In the genomic region with DNA sequence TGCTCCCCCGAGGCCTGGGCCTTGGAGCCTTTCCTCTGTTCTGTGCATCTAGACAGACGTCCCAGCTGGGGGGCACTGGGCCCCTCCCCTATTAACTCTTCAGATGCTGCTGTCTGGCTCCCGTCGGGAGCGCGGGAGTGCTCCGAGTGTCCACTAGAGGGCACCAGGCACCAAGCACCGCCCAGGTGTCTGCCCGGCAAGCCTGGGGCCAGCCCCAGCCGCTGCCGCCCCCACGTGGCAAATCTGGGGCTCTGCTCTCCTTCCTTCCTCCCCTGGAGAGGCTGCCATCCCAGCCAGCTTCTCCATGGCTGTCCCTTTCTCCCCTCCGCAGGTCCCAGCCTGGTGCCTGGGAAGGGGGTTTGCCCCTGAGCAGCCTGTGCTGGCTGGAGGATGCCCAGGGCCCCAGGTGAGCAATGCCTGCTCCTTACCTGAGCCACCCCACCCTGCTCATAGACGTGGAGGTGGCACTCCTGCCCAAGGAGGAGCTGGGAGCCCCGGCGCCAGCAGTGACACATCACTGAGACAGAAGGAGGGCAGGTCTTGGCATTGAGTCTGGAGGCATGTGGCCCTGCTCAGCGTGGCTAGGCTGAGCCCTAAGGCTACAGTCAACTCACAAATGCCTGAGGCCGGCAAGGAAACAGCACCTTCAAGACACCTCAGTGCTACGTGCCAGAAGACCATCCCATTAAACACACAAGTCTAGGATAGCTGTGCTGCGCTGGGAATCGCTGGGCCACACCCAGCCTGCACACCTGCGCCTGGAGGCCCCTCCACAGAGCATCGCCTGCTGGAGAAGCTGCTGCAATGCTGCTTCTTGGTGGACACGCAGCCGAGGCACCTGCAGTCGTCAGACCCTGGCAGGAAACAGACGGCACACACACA, we compare ENCODE assay signal across 1 cellular context.
TF ChIP-seq lines count a peak whose summit lies in the region.

No MANE protein-coding gene starts in this region.

TF ChIP-seq in HepG2, 621 proteins besides CTCF, POLR2A, EP300 and RAD21 (continued from another document):
- TF ChIP-seq PAXIP1 (CRISPR knock-in tag; conservative IDR thresholded peaks at IDR 0.05), result 0 out of 2 replicates have a peak, but pooled peaks have one; percentile 20
- peak; percentile 95 for TF ChIP-seq ZNF792 (CRISPR knock-in tag; IDR thresholded peaks at IDR 0.05)
- TF ChIP-seq, protein P1, sequence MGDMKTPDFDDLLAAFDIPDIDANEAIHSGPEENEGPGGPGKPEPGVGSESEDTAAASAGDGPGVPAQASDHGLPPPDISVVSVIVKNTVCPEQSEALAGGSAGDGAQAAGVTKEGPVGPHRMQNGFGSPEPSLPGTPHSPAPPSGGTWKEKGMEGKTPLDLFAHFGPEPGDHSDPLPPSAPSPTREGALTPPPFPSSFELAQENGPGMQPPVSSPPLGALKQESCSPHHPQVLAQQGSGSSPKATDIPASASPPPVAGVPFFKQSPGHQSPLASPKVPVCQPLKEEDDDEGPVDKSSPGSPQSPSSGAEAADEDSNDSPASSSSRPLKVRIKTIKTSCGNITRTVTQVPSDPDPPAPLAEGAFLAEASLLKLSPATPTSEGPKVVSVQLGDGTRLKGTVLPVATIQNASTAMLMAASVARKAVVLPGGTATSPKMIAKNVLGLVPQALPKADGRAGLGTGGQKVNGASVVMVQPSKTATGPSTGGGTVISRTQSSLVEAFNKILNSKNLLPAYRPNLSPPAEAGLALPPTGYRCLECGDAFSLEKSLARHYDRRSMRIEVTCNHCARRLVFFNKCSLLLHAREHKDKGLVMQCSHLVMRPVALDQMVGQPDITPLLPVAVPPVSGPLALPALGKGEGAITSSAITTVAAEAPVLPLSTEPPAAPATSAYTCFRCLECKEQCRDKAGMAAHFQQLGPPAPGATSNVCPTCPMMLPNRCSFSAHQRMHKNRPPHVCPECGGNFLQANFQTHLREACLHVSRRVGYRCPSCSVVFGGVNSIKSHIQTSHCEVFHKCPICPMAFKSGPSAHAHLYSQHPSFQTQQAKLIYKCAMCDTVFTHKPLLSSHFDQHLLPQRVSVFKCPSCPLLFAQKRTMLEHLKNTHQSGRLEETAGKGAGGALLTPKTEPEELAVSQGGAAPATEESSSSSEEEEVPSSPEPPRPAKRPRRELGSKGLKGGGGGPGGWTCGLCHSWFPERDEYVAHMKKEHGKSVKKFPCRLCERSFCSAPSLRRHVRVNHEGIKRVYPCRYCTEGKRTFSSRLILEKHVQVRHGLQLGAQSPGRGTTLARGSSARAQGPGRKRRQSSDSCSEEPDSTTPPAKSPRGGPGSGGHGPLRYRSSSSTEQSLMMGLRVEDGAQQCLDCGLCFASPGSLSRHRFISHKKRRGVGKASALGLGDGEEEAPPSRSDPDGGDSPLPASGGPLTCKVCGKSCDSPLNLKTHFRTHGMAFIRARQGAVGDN (CRISPR knock-in tag; IDR thresholded peaks at IDR 0.05), result peak; percentile 73
- TF ChIP-seq ZSCAN21 (CRISPR knock-in tag; IDR thresholded peaks at IDR 0.05; ENCODE audit: borderline replicate concordance), result peak; percentile 93
- peak; percentile 88; the same call in 1 of the 2 replicates for TF ChIP-seq ZNF788 (CRISPR knock-in tag; IDR thresholded peaks at IDR 0.05; ENCODE audit: borderline replicate concordance)
- TF ChIP-seq HOXA5 (CRISPR knock-in tag; IDR thresholded peaks at IDR 0.05), result peak; percentile 88
- TF ChIP-seq, protein P2, sequence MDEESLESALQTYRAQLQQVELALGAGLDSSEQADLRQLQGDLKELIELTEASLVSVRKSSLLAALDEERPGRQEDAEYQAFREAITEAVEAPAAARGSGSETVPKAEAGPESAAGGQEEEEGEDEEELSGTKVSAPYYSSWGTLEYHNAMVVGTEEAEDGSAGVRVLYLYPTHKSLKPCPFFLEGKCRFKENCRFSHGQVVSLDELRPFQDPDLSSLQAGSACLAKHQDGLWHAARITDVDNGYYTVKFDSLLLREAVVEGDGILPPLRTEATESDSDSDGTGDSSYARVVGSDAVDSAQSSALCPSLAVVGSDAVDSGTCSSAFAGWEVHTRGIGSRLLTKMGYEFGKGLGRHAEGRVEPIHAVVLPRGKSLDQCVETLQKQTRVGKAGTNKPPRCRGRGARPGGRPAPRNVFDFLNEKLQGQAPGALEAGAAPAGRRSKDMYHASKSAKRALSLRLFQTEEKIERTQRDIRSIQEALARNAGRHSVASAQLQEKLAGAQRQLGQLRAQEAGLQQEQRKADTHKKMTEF (CRISPR knock-in tag; IDR thresholded peaks at IDR 0.05), result peak; percentile 91
- TF ChIP-seq JUN (CRISPR knock-in tag; IDR thresholded peaks at IDR 0.05), result no peak
- TF ChIP-seq, protein P3, sequence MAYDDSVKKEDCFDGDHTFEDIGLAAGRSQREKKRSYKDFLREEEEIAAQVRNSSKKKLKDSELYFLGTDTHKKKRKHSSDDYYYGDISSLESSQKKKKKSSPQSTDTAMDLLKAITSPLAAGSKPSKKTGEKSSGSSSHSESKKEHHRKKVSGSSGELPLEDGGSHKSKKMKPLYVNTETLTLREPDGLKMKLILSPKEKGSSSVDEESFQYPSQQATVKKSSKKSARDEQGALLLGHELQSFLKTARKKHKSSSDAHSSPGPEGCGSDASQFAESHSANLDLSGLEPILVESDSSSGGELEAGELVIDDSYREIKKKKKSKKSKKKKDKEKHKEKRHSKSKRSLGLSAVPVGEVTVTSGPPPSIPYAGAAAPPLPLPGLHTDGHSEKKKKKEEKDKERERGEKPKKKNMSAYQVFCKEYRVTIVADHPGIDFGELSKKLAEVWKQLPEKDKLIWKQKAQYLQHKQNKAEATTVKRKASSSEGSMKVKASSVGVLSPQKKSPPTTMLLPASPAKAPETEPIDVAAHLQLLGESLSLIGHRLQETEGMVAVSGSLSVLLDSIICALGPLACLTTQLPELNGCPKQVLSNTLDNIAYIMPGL (CRISPR knock-in tag; IDR thresholded peaks at IDR 0.05; ENCODE audit: borderline replicate concordance in 1 of 2, low read depth in 1 of 2), result peak; percentile 89 to 95
- TF ChIP-seq, protein P4, sequence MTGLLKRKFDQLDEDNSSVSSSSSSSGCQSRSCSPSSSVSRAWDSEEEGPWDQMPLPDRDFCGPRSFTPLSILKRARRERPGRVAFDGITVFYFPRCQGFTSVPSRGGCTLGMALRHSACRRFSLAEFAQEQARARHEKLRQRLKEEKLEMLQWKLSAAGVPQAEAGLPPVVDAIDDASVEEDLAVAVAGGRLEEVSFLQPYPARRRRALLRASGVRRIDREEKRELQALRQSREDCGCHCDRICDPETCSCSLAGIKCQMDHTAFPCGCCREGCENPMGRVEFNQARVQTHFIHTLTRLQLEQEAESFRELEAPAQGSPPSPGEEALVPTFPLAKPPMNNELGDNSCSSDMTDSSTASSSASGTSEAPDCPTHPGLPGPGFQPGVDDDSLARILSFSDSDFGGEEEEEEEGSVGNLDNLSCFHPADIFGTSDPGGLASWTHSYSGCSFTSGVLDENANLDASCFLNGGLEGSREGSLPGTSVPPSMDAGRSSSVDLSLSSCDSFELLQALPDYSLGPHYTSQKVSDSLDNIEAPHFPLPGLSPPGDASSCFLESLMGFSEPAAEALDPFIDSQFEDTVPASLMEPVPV (CRISPR knock-in tag; IDR thresholded peaks at IDR 0.05), result 0 out of 2 replicates have a peak, but pooled peaks have one; percentile 69
- 0 out of 2 replicates have a peak, but pooled peaks have one; percentile 48 for TF ChIP-seq HOMEZ (CRISPR knock-in tag; IDR thresholded peaks at IDR 0.05; ENCODE audit: low read depth)
- peak; percentile 73; the same call in 1 of the 2 replicates for TF ChIP-seq ZNF772 (CRISPR knock-in tag; IDR thresholded peaks at IDR 0.05)
- TF ChIP-seq, protein P5, sequence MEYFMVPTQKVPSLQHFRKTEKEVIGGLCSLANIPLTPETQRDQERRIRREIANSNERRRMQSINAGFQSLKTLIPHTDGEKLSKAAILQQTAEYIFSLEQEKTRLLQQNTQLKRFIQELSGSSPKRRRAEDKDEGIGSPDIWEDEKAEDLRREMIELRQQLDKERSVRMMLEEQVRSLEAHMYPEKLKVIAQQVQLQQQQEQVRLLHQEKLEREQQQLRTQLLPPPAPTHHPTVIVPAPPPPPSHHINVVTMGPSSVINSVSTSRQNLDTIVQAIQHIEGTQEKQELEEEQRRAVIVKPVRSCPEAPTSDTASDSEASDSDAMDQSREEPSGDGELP (IDR thresholded peaks at IDR 0.05; ENCODE audit: borderline replicate concordance, low read depth), result peak; percentile 67; the same call in 1 of the 2 replicates
TF ChIP-seq in HepG2: peak in this region for 226.
